In the genomic region with DNA sequence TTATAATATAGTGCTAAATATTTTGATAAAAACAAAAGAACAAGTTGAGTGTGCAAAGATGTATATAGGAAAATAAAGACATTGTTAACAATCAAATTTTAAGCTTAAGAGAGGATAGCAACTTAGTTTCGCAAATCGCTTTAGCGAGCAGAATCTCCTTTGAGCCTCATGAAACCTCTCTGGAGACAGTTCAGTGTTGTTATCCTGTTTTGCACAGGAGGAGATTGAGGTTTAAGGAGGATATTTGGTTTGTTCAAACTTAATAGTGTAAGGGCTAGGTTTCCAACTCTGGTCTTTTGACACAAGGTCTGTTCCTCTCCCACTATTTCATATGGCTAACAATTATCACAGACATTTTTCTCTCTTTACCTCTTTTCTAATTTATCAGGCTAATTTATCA, we compare ENCODE assay signal across 12 cellular contexts.
"Had no signal": no experiment of that assay in that cellular context is flagged by ENCODE, and none has a peak within 500 bp of the region (broad histone marks: within the 10 kb centered on the region; RNA-seq: fewer than 3 reads in every experiment).

No MANE protein-coding gene starts in this region.

- H3K27ac ChIP-seq: neural progenitor cell, ovary, tibial nerve had no signal

- H3K36me3 ChIP-seq: neural progenitor cell, ovary, tibial nerve had no signal

- H3K4me1 Mint-ChIP-seq: activated B cell treated with CpG ODN at 0.5 μM for 24 hours had no signal

- H3K9ac ChIP-seq: neural progenitor cell had no signal

- H3K4me1 ChIP-seq: neural progenitor cell had no signal

- H3K27me3 Mint-ChIP-seq: activated B cell treated with CpG ODN at 0.5 μM for 24 hours; activated CD4-positive, alpha-beta T cell treated with anti-CD3 and anti-CD28 coated beads, Interleukin-2, amount 10 ng/mL, durations not matched to agents 7 days and 5 days had no signal

- H3K27me3 ChIP-seq: neural progenitor cell, ovary, tibial nerve had no signal

- H3K9me3 ChIP-seq: ovary, tibial nerve had no signal

- H3K4me2 ChIP-seq: neural progenitor cell had no signal

- H3K27ac Mint-ChIP-seq: activated B cell treated with CpG ODN at 0.5 μM for 24 hours; activated CD4-positive, alpha-beta T cell treated with anti-CD3 and anti-CD28 coated beads, Interleukin-2, amount 10 ng/mL, durations not matched to agents 7 days and 5 days; endodermal cell; neural progenitor cell had no signal

- H3K4me3 Mint-ChIP-seq: activated B cell treated with CpG ODN at 0.5 μM for 24 hours; activated CD4-positive, alpha-beta T cell treated with anti-CD3 and anti-CD28 coated beads, Interleukin-2, amount 10 ng/mL, durations not matched to agents 7 days and 5 days; endodermal cell; neural progenitor cell had no signal

- DNase-seq: activated B cell treated with CpG ODN at 0.5 μM for 24 hours; activated CD4-positive, alpha-beta T cell treated with anti-CD3 and anti-CD28 coated beads, Interleukin-2, amount 10 ng/mL, durations not matched to agents 7 days and 5 days; activated naive CD4-positive, alpha-beta T cell treated with anti-CD3 and anti-CD28 coated beads, Interleukin-2, amount 50 U/mL, for 16 hours; activated T-cell treated with anti-CD3 and anti-CD28 coated beads, Interleukin-2, amount 50 U/mL, for 1 hour; anterior cingulate cortex; endodermal cell; hippocampal formation; kidney glomerular epithelial cell; mesendoderm; ovary had no signal

- H3K36me3 Mint-ChIP-seq: neural progenitor cell had no signal

- H3K9me3 Mint-ChIP-seq: endodermal cell, neural progenitor cell had no signal

- H3K4me3 ChIP-seq: neural progenitor cell, ovary, tibial nerve had no signal
